Comparison of ENCODE assay signal across 15 cellular contexts in genomic region chr14:81176224-81176623, GRCh38. TPM values are rescaled to one million over a fixed set of nuclear protein-coding genes. Genes with fewer than 3 reads are reported as not detected.
DNase-seq lines count a peak whose midpoint lies in the region; ATAC-seq and TF ChIP-seq lines count a peak whose summit lies in the region.
"Had no signal": no experiment of that assay in that cellular context is flagged by ENCODE, and none has a peak within 500 bp of the region (broad histone marks: within the 10 kb centered on the region; RNA-seq: fewer than 3 reads in every experiment).

No MANE protein-coding gene starts in this region.

- TF ChIP-seq CTCF in stomach (IDR thresholded peaks at IDR 0.05), result no peak

- CTCF ChIA-PET in T-cell (lab: Charles Lee), result interaction anchor here in 1 of 2 donors (0.7 to 1.3 kb wide), 2 partner anchors 20 to 382 kb away, joined by 3 read pairs; no protein-coding TSS in a partner anchor

- no peak for TF ChIP-seq POLR2A in stomach (IDR thresholded peaks at IDR 0.05)

- no peak for ATAC-seq in T-cell (replicated peaks in 1 of 4)
- ATAC-seq in left lobe of liver, result peak; percentile 33
- no peak for ATAC-seq in GM19397 (IDR thresholded peaks at IDR 0.05; ENCODE audit: unreplicated experiment)

- POLR2A ChIA-PET in T-cell (lab: Charles Lee), result interaction anchor here in 1 of 2 donors (0.6 to 0.9 kb wide), 2 partner anchors 43 to 170 kb away, joined by 3 read pairs; no protein-coding TSS in a partner anchor

- H3K9me3 ChIP-seq in stomach, result no peaks in the 10 kb centered on the region
- H3K9me3 ChIP-seq in effector memory CD4-positive, alpha-beta T cell (ENCODE audit: control insufficient read depth, low read length), result no peaks in the 10 kb centered on the region

- no peaks in the 10 kb centered on the region for H3K9me3 Mint-ChIP-seq in T-cell
- H3K9me3 Mint-ChIP-seq: activated CD4-positive, alpha-beta T cell treated with anti-CD3 and anti-CD28 coated beads, Interleukin-2, amount 10 ng/mL, durations not matched to agents 7 days and 5 days had no signal

- WGBS in stomach, 5 donors, result 84 to 96% (median 92%) methylated on average over 2 of the region's 2 CpGs

- intact Hi-C loops in stomach (cut with DNase I; ENCODE audit: low total_unique reads), result no loop called here

- H3K27ac ChIP-seq in stomach, result peak overlapping the region in 2 of 5 donors; percentile 40 to 54
- H3K27ac ChIP-seq in effector memory CD4-positive, alpha-beta T cell (ENCODE audit: insufficient read depth, low read length, poor library complexity, severe bottlenecking), result no peak overlapping the region
- H3K27ac ChIP-seq: hepatocyte had no signal

- no peak overlapping the region for H3K4me3 ChIP-seq in stomach
- H3K4me3 ChIP-seq in effector memory CD4-positive, alpha-beta T cell (ENCODE audit: insufficient read depth, low read depth, low read length, poor library complexity, severe bottlenecking), result no peak overlapping the region
- H3K4me3 ChIP-seq: hepatocyte had no signal

- H3K4me1 Mint-ChIP-seq in T-cell, result peaks cover 10 to 38% (median 11%) of the 10 kb centered on the region in 3 donors

- H3K4me3 Mint-ChIP-seq in T-cell, result no peak overlapping the region
- H3K4me3 Mint-ChIP-seq: activated CD4-positive, alpha-beta T cell treated with anti-CD3 and anti-CD28 coated beads, Interleukin-2, amount 10 ng/mL, durations not matched to agents 7 days and 5 days had no signal

- DNase-seq in KG1 (lab: John Stamatoyannopoulos, UW) (peak; percentile 17), T-cell (peak in 1 of 34 experiments; percentile 36), left lobe of liver (ENCODE audit: low spot score) (no peak), stomach (peak; percentile 43), EL (no peak)
- no peak for DNase-seq in stimulated activated CD8-positive, alpha-beta memory T cell treated with anti-CD3 and anti-CD28 coated beads, Interleukin-4, amount 100 ng/mL, for 48 hours
- no peak for DNase-seq in effector memory CD4-positive, alpha-beta T cell
- DNase-seq: activated CD4-positive, alpha-beta T cell treated with anti-CD3 and anti-CD28 coated beads, Interleukin-2, amount 10 ng/mL, durations not matched to agents 7 days and 5 days; activated effector memory CD4-positive, alpha-beta T cell treated with anti-CD3 and anti-CD28 coated beads, Interleukin-2, amount 50 U/mL, for 16 hours; mammary epithelial cell; NCI-H146; stimulated activated CD4-positive, alpha-beta T cell treated with anti-CD3 and anti-CD28 coated beads, Interleukin-4, amount 100 ng/mL, for 24 hours had no signal

- peaks cover 13% of the 10 kb centered on the region for H3K36me3 Mint-ChIP-seq in T-cell

- H3K27ac Mint-ChIP-seq in T-cell, result peak overlapping the region; percentile 46 to 66
- H3K27ac Mint-ChIP-seq: activated CD4-positive, alpha-beta T cell treated with anti-CD3 and anti-CD28 coated beads, Interleukin-2, amount 10 ng/mL, durations not matched to agents 7 days and 5 days; progenitor cell of endocrine pancreas had no signal

- H3K4me1 ChIP-seq in stomach, result peaks cover 7 to 28% (median 19%) of the 10 kb centered on the region in 4 donors
- no peaks in the 10 kb centered on the region for H3K4me1 ChIP-seq in effector memory CD4-positive, alpha-beta T cell (ENCODE audit: control insufficient read depth, insufficient read depth, low read length, poor library complexity, severe bottlenecking)

- no peak for TF ChIP-seq EP300 in stomach (IDR thresholded peaks at IDR 0.05)

- no peaks in the 10 kb centered on the region for H3K27me3 Mint-ChIP-seq in T-cell
- H3K27me3 Mint-ChIP-seq: activated CD4-positive, alpha-beta T cell treated with anti-CD3 and anti-CD28 coated beads, Interleukin-2, amount 10 ng/mL, durations not matched to agents 7 days and 5 days; progenitor cell of endocrine pancreas had no signal

- peaks cover 0 to 22% (median 16%) of the 10 kb centered on the region in 4 donors for H3K36me3 ChIP-seq in stomach
- H3K36me3 ChIP-seq in effector memory CD4-positive, alpha-beta T cell (ENCODE audit: control insufficient read depth, insufficient read depth, low read length), result peaks cover 9% of the 10 kb centered on the region

- no peaks in the 10 kb centered on the region for H3K27me3 ChIP-seq in stomach
- H3K27me3 ChIP-seq in effector memory CD4-positive, alpha-beta T cell (replicated peaks; ENCODE audit: control insufficient read depth, insufficient read depth, low read length, poor library complexity, severe bottlenecking), result no peaks in the 10 kb centered on the region
- H3K27me3 ChIP-seq: hepatocyte had no signal

RNA-seq across cellular contexts. Expression of gene GTF2A1, which starts 44.5 kb away (rescaled TPM):
- total RNA-seq in T-cell (10 to 100 TPM; 21.2 to 34.1 (median 29.3) TPM), left lobe of liver (11.1 TPM), stomach (10 to 100 TPM in 3 of 5 donors, 1 to 10 TPM in 2; 2.0 to 73.5 (median 10.7) TPM)
- polyA plus RNA-seq in stomach, result 1 to 10 TPM; 4.7 to 7.9 (median 5.4) TPM

Comparison
In these comparisons a context has a peak if more than half of its experiments do, and no peak if none do; other contexts are left out.
1. DNase-seq: peak in KG1 (single experiment) and stomach (single experiment); none in left lobe of liver (single experiment), stimulated activated CD8-positive, alpha-beta memory T cell treated with anti-CD3 and anti-CD28 coated beads, Interleukin-4, amount 100 ng/mL, for 48 hours (single experiment), effector memory CD4-positive, alpha-beta T cell (0 of 3) and EL (single experiment).